In genomic region chr11:6622261-6623171, GRCh38 we compare ENCODE assay signal across 22 cellular contexts. TPM values are rescaled to one million over a fixed set of nuclear protein-coding genes. Genes with fewer than 3 reads are reported as not detected.
DNase-seq lines count a peak whose midpoint lies in the region; ATAC-seq, FAIRE-seq and TF ChIP-seq lines count a peak whose summit lies in the region.
"Had no signal": no experiment of that assay in that cellular context is flagged by ENCODE, and none has a peak within 500 bp of the region (broad histone marks: within the 10 kb centered on the region; RNA-seq: fewer than 3 reads in every experiment).

No MANE protein-coding gene starts in this region.

- peaks cover 9% of the 10 kb centered on the region for H3K79me2 ChIP-seq in GM12878 (ENCODE audit: control insufficient read depth, insufficient read depth, low read length)

- no peak for TF ChIP-seq POLR2A in H54 (IDR thresholded peaks at IDR 0.05; ENCODE audit: low read depth, low read length)
- no peak for TF ChIP-seq POLR2A in GM12878 (IDR thresholded peaks at IDR 0.05; ENCODE audit: low read depth, low read length)

- H3K27ac ChIP-seq in GM12878 (ENCODE audit: control insufficient read depth, insufficient read depth) = no peak overlapping the region
- H3K27ac ChIP-seq: A549, body of pancreas, right atrium auricular region had no signal

- RAD21 ChIA-PET in GM12878 (lab: Charles Lee; ENCODE audit: unreplicated experiment) = no interaction called here

- no peak for TF ChIP-seq RAD21 in GM12878 (IDR thresholded peaks at IDR 0.05; ENCODE audit: insufficient read depth, low read depth, low read length)

- H3K9me3 ChIP-seq in GM12878 (replicated peaks; ENCODE audit: control insufficient read depth, insufficient read depth, low read length) = no peaks in the 10 kb centered on the region
- H3K9me3 ChIP-seq: A549, BE2C, body of pancreas, right atrium auricular region had no signal

- DNase-seq in NCI-H2196 (lab: John Stamatoyannopoulos, UW; ENCODE audit: unreplicated experiment) = peak; percentile 33
- no peak for DNase-seq in NCI-H2196 treated with DMSO at 0.1 percent for 48 hours (lab: John Stamatoyannopoulos, UW; ENCODE audit: unreplicated experiment)
- peak; percentile 33 for DNase-seq in H54 (ENCODE audit: insufficient read length, low spot score)
- no peak for DNase-seq in GM12878 (ENCODE audit: low read depth, low spot score)
- DNase-seq in posterior vena cava (ENCODE audit: low spot score) = peak; percentile 76
- DNase-seq in iPS-NIHi7 (ENCODE audit: extremely low spot score) = no peak
- no peak for DNase-seq in NCI-H2227 (lab: John Stamatoyannopoulos, UW; ENCODE audit: unreplicated experiment)
- no peak for DNase-seq in stimulated activated naive CD4-positive, alpha-beta T cell (lab: John Stamatoyannopoulos, UW)
- DNase-seq: activated CD4-positive, alpha-beta T cell treated with anti-CD3 and anti-CD28 coated beads, Interleukin-2, amount 50 U/mL, for 48 hours; activated CD8-positive, alpha-beta memory T cell treated with anti-CD3 and anti-CD28 coated beads, Interleukin-2, amount 50 U/mL, for 48 hours; BE2C; body of pancreas; effector memory CD8-positive, alpha-beta T cell; NCI-H1694; NCI-H446; T1000 had no signal

- BruUV-seq in GM12878 (replicated peaks; lab: Mats Ljungman, UMichigan) = no TSS peak

- no peaks in the 10 kb centered on the region for H4K20me1 ChIP-seq in GM12878 (ENCODE audit: control insufficient read depth, insufficient read depth)

- H3K4me1 ChIP-seq in GM12878 (ENCODE audit: control insufficient read depth, insufficient read depth, low read length) = peaks cover 7% of the 10 kb centered on the region
- H3K4me1 ChIP-seq: BE2C had no signal

- no peaks in the 10 kb centered on the region for H3K36me3 ChIP-seq in GM12878 (ENCODE audit: control insufficient read depth in 2 of 2, insufficient read depth in 2 of 2, low read length in 1 of 2)
- H3K36me3 ChIP-seq: BE2C had no signal

- H2AFZ ChIP-seq in GM12878 (ENCODE audit: control insufficient read depth, low read depth, low read length) = no peak overlapping the region

- H3K27me3 ChIP-seq in GM12878 (replicated peaks in 1 of 2; ENCODE audit: control insufficient read depth in 2 of 2, insufficient read depth in 2 of 2, low read length in 1 of 2) = no peaks in the 10 kb centered on the region
- H3K27me3 ChIP-seq: BE2C, body of pancreas, right atrium auricular region had no signal

- in situ Hi-C loops in GM12878 (cut with MboI) = no loop called here

- 48% methylated on average over 24 of the region's 24 CpGs for WGBS in GM12878 (ENCODE audit: insufficient coverage, insufficient replicate concordance, low lambda C conversion rate, missing lambda C conversion rate)

- TF ChIP-seq EP300 in GM12878 (IDR thresholded peaks at IDR 0.05; ENCODE audit: borderline replicate concordance in 1 of 2, control insufficient read depth in 1 of 2, low read depth in 2 of 2, low read length in 2 of 2) = no peak

- CTCF ChIA-PET in GM12878 (lab: Yijun Ruan, JAX) = interaction anchor here (0.6 to 3.1 kb wide), 4 partner anchors 10 to 116 kb away, joined by 3 to 13 read pairs (median 4); partner anchors contain the start of gene TAF10

- FAIRE-seq in H54 (lab: Jason Lieb, UNC) (no peak), GM12878 (lab: Jason Lieb, UNC) (no peak)
- FAIRE-seq: A549, GM18507, H1 had no signal

- no peak for TF ChIP-seq CTCF in GM12878 (IDR thresholded peaks at IDR 0.05 in 2 of 3, conservative IDR thresholded peaks at IDR 0.05 in 1 of 3; ENCODE audit: control insufficient read depth in 2 of 3, extremely low read depth in 1 of 3, insufficient read depth in 1 of 3, low read depth in 3 of 3, low read length in 3 of 3)

- H3K9ac ChIP-seq in GM12878 (ENCODE audit: control insufficient read depth, insufficient read depth, low read length) = no peak overlapping the region

- H3K4me2 ChIP-seq in GM12878 (ENCODE audit: control insufficient read depth, insufficient read depth) = no peak overlapping the region
- H3K4me2 ChIP-seq: A549 had no signal

- intact Hi-C loops in GM12878 (cut with micrococcal nuclease; ENCODE audit: unreplicated experiment) = no loop called here
- intact Hi-C loops in posterior vena cava (cut with DNase I) = no loop called here

- no peak overlapping the region for H3K4me3 ChIP-seq in GM12878
- H3K4me3 ChIP-seq: A549, body of pancreas, right atrium auricular region had no signal

- POLR2A ChIA-PET in GM12878 (lab: Charles Lee) = interaction anchor here (0.9 to 9.1 kb wide), 2 partner anchors 13 to 18 kb away, joined by 3 to 85 read pairs; partner anchors contain the start of gene TAF10

- SMC1A ChIA-PET in GM12878 (lab: Charles Lee; ENCODE audit: uncharacterized antibody, unreplicated experiment) = interaction anchor here (1.1 kb wide), 1 partner anchor 220 kb away, joined by 3 read pairs; no protein-coding TSS in a partner anchor

- ATAC-seq in GM12878 = no peak
- ATAC-seq: A549; body of pancreas; effector memory CD8-positive, alpha-beta T cell; Right ventricle myocardium inferior; WTC11 had no signal

RNA-seq across cellular contexts. Expression of gene TPP1, which starts 3.3 kb away (rescaled TPM):
- total RNA-seq in GM12878 (2013; cell fraction: nucleolus; rRNA removed) = 113 and 122 TPM in 2 replicates
- 12.8 and 14.8 TPM in 2 replicates for total RNA-seq in GM12878 (2014; rRNA removed)
- 7.7 and 9.3 TPM in 2 replicates for total RNA-seq in GM12878 (2014; rRNA removed; fragmentation: Illumina TruSeq; extraction: Trizol)
- total RNA-seq in GM12878 (2021) = 35.0 and 49.2 TPM in 2 replicates
- 79.8 TPM for polyA plus RNA-seq in GM12878 (2011; ENCODE audit: low read depth)
- polyA plus RNA-seq in GM12878 (2011; rRNA removed) = 51.8 and 64.6 TPM in 2 replicates
- polyA plus RNA-seq in GM12878 (2011; cell fraction: cytosol; rRNA removed) = 41.7 and 60.9 TPM in 2 replicates
- 249 and 317 TPM in 2 replicates for polyA plus RNA-seq in GM12878 (2011; cell fraction: nucleus; rRNA removed)
- 59.6 and 62.7 TPM in 2 replicates for polyA plus RNA-seq in GM12878 (2012)
- 58.9 and 71.1 TPM in 2 replicates for polyA plus RNA-seq in GM12878 (2014; fragmentation: Illumina TruSeq; extraction: Trizol)
- 10 to 100 TPM in 1 of 2 experiments, 1 to 10 TPM in 1; 7.5 to 14.4 TPM for polyA plus RNA-seq in GM12878 (2014; fragmentation: Nextera tagmentation; extraction: Ambion mirVana)
- 45.0 and 50.3 TPM in 2 replicates for polyA plus RNA-seq in GM12878 (2014; rRNA removed)
- polyA plus RNA-seq in GM12878 (2016; fragmentation: Nextera tagmentation; extraction: Ambion mirVana) = 10 to 100 TPM; 38.0 to 38.6 TPM
- 42.7 and 57.7 TPM in 2 replicates for polyA minus RNA-seq in GM12878 (2011; rRNA and poly(A)+ RNA removed)
- 12.2 and 21.0 TPM in 2 replicates for polyA minus RNA-seq in GM12878 (2011; cell fraction: cytosol; rRNA and poly(A)+ RNA removed)
- polyA minus RNA-seq in GM12878 (2011; cell fraction: nucleus; rRNA and poly(A)+ RNA removed) = 43.4 and 44.5 TPM in 2 replicates
- total RNA-seq in posterior vena cava = 100 to 1,000 TPM in 1 of 2 donors, 10 to 100 TPM in 1; 80.9 to 137 TPM

RNA-seq across cellular contexts. Expression of gene TAF10, which starts 10.5 kb away (rescaled TPM):
- total RNA-seq in GM12878 (2013; cell fraction: nucleolus; rRNA removed) = 12.9 and 13.0 TPM in 2 replicates
- 167 and 172 TPM in 2 replicates for total RNA-seq in GM12878 (2014; rRNA removed)
- 115 and 120 TPM in 2 replicates for total RNA-seq in GM12878 (2014; rRNA removed; fragmentation: Illumina TruSeq; extraction: Trizol)
- total RNA-seq in GM12878 (2021) = 184 and 192 TPM in 2 replicates
- polyA plus RNA-seq in GM12878 (2011; ENCODE audit: low read depth) = 24.6 TPM
- 88.7 and 152 TPM in 2 replicates for polyA plus RNA-seq in GM12878 (2011; rRNA removed)
- polyA plus RNA-seq in GM12878 (2011; cell fraction: cytosol; rRNA removed) = 130 and 152 TPM in 2 replicates
- 111 and 132 TPM in 2 replicates for polyA plus RNA-seq in GM12878 (2011; cell fraction: nucleus; rRNA removed)
- 202 and 218 TPM in 2 replicates for polyA plus RNA-seq in GM12878 (2012)
- polyA plus RNA-seq in GM12878 (2014; fragmentation: Illumina TruSeq; extraction: Trizol) = 146 and 159 TPM in 2 replicates
- polyA plus RNA-seq in GM12878 (2014; fragmentation: Nextera tagmentation; extraction: Ambion mirVana) = 10 to 100 TPM; 27.2 to 78.9 TPM
- 251 and 257 TPM in 2 replicates for polyA plus RNA-seq in GM12878 (2014; rRNA removed)
- polyA plus RNA-seq in GM12878 (2016; fragmentation: Nextera tagmentation; extraction: Ambion mirVana) = 100 to 1,000 TPM in 1 of 2 experiments, 10 to 100 TPM in 1; 26.7 to 203 TPM
- 40.4 and 53.3 TPM in 2 replicates for polyA minus RNA-seq in GM12878 (2011; rRNA and poly(A)+ RNA removed)
- 18.0 and 36.9 TPM in 2 replicates for polyA minus RNA-seq in GM12878 (2011; cell fraction: cytosol; rRNA and poly(A)+ RNA removed)
- polyA minus RNA-seq in GM12878 (2011; cell fraction: nucleus; rRNA and poly(A)+ RNA removed) = 21.3 and 29.7 TPM in 2 replicates
- total RNA-seq in posterior vena cava = 100 to 1,000 TPM in 1 of 2 donors, 10 to 100 TPM in 1; 85.9 to 107 TPM

RNA-seq across cellular contexts. Expression of gene ILK, which starts 18.9 kb away (rescaled TPM):
- total RNA-seq in GM12878 (2013; cell fraction: nucleolus; rRNA removed) = 79.6 and 83.1 TPM in 2 replicates
- total RNA-seq in GM12878 (2014; rRNA removed) = 73.7 and 74.2 TPM in 2 replicates
- total RNA-seq in GM12878 (2014; rRNA removed; fragmentation: Illumina TruSeq; extraction: Trizol) = 75.0 and 76.6 TPM in 2 replicates
- total RNA-seq in GM12878 (2021) = 90.4 and 90.7 TPM in 2 replicates
- 64.4 TPM for polyA plus RNA-seq in GM12878 (2011; ENCODE audit: low read depth)
- 121 and 163 TPM in 2 replicates for polyA plus RNA-seq in GM12878 (2011; rRNA removed)
- 207 and 217 TPM in 2 replicates for polyA plus RNA-seq in GM12878 (2011; cell fraction: cytosol; rRNA removed)
- polyA plus RNA-seq in GM12878 (2011; cell fraction: nucleus; rRNA removed) = 211 and 266 TPM in 2 replicates
- 69.8 and 84.3 TPM in 2 replicates for polyA plus RNA-seq in GM12878 (2012)
- 108 and 111 TPM in 2 replicates for polyA plus RNA-seq in GM12878 (2014; fragmentation: Illumina TruSeq; extraction: Trizol)
- 10 to 100 TPM; 51.8 to 77.8 TPM for polyA plus RNA-seq in GM12878 (2014; fragmentation: Nextera tagmentation; extraction: Ambion mirVana)
- polyA plus RNA-seq in GM12878 (2014; rRNA removed) = 91.9 and 93.7 TPM in 2 replicates
- polyA plus RNA-seq in GM12878 (2016; fragmentation: Nextera tagmentation; extraction: Ambion mirVana) = 100 to 1,000 TPM; 105 to 124 TPM
- 129 and 149 TPM in 2 replicates for polyA minus RNA-seq in GM12878 (2011; rRNA and poly(A)+ RNA removed)
- polyA minus RNA-seq in GM12878 (2011; cell fraction: cytosol; rRNA and poly(A)+ RNA removed) = 31.7 and 42.2 TPM in 2 replicates
- polyA minus RNA-seq in GM12878 (2011; cell fraction: nucleus; rRNA and poly(A)+ RNA removed) = 47.0 and 71.9 TPM in 2 replicates
- total RNA-seq in posterior vena cava = 100 to 1,000 TPM; 340 to 384 TPM

RNA-seq across cellular contexts. Expression of gene RRP8, which starts 19.1 kb away (rescaled TPM):
- total RNA-seq in GM12878 (2013; cell fraction: nucleolus; rRNA removed) = 40.8 and 45.4 TPM in 2 replicates
- total RNA-seq in GM12878 (2014; rRNA removed) (20.5 and 27.3 TPM in 2 replicates), GM12878 (2014; rRNA removed; fragmentation: Illumina TruSeq; extraction: Trizol) (14.2 and 15.4 TPM in 2 replicates), GM12878 (2021) (26.3 and 27.3 TPM in 2 replicates), posterior vena cava (10 to 100 TPM; 16.6 to 17.6 TPM)
- polyA plus RNA-seq in GM12878 (2011; ENCODE audit: low read depth) = 5.9 TPM
- polyA plus RNA-seq in GM12878 (2011; rRNA removed) (21.7 and 22.5 TPM in 2 replicates), GM12878 (2014; fragmentation: Illumina TruSeq; extraction: Trizol) (21.5 and 26.1 TPM in 2 replicates), GM12878 (2014; fragmentation: Nextera tagmentation; extraction: Ambion mirVana) (10 to 100 TPM in 1 of 2 experiments, 1 to 10 TPM in 1; 4.7 to 15.8 TPM), GM12878 (2014; rRNA removed) (20.6 and 21.8 TPM in 2 replicates), GM12878 (2016; fragmentation: Nextera tagmentation; extraction: Ambion mirVana) (10 to 100 TPM; 51.0 to 51.2 TPM)
- polyA plus RNA-seq in GM12878 (2011; cell fraction: cytosol; rRNA removed) = 14.1 and 16.8 TPM in 2 replicates
- polyA plus RNA-seq in GM12878 (2011; cell fraction: nucleus; rRNA removed) = 24.1 and 31.9 TPM in 2 replicates
- polyA plus RNA-seq in GM12878 (2012) = 11.1 and 14.3 TPM in 2 replicates
- polyA minus RNA-seq in GM12878 (2011; rRNA and poly(A)+ RNA removed) = 16.2 and 18.1 TPM in 2 replicates
- polyA minus RNA-seq in GM12878 (2011; cell fraction: cytosol; rRNA and poly(A)+ RNA removed) = 3.7 and 6.0 TPM in 2 replicates
- polyA minus RNA-seq in GM12878 (2011; cell fraction: nucleus; rRNA and poly(A)+ RNA removed) = 24.1 and 35.8 TPM in 2 replicates

RNA-seq across cellular contexts. Expression of gene DCHS1, which starts 33.1 kb away (rescaled TPM):
- 0.56 and 0.92 TPM in 2 replicates for total RNA-seq in GM12878 (2013; cell fraction: nucleolus; rRNA removed)
- total RNA-seq in GM12878 (2014; rRNA removed) = 0.34 and 0.38 TPM in 2 replicates
- 0.14 and 0.18 TPM in 2 replicates for total RNA-seq in GM12878 (2014; rRNA removed; fragmentation: Illumina TruSeq; extraction: Trizol)
- total RNA-seq in GM12878 (2021) = 0.56 and 0.64 TPM in 2 replicates
- polyA plus RNA-seq in GM12878 (2011; ENCODE audit: low read depth) = 0.17 TPM
- polyA plus RNA-seq in GM12878 (2011; rRNA removed) = 0.01 and 0.04 TPM in 2 replicates
- 0.01 and 0.02 TPM in 2 replicates for polyA plus RNA-seq in GM12878 (2011; cell fraction: cytosol; rRNA removed)
- polyA plus RNA-seq in GM12878 (2011; cell fraction: nucleus; rRNA removed) = 0.31 and 0.32 TPM in 2 replicates
- 0.51 and 0.58 TPM in 2 replicates for polyA plus RNA-seq in GM12878 (2012)
- 0.02 and 0.22 TPM in 2 replicates for polyA plus RNA-seq in GM12878 (2014; fragmentation: Illumina TruSeq; extraction: Trizol)
- under 1 TPM in 1 of 2 experiments, not detected in 1; 0.02 TPM for polyA plus RNA-seq in GM12878 (2014; fragmentation: Nextera tagmentation; extraction: Ambion mirVana)
- polyA plus RNA-seq in GM12878 (2014; rRNA removed) = 0.47 and 0.66 TPM in 2 replicates
- under 1 TPM; 0.04 to 0.09 TPM for polyA plus RNA-seq in GM12878 (2016; fragmentation: Nextera tagmentation; extraction: Ambion mirVana)
- polyA minus RNA-seq in GM12878 (2011; rRNA and poly(A)+ RNA removed) = under 0.01 and 0.10 TPM in 2 replicates
- 0.10 TPM in 1 of 2 replicates, not detected in the other for polyA minus RNA-seq in GM12878 (2011; cell fraction: cytosol; rRNA and poly(A)+ RNA removed)
- polyA minus RNA-seq in GM12878 (2011; cell fraction: nucleus; rRNA and poly(A)+ RNA removed) = 0.12 and 0.19 TPM in 2 replicates
- total RNA-seq in posterior vena cava = 10 to 100 TPM; 28.9 to 42.3 TPM

Comparison
In these comparisons a context has a peak if more than half of its experiments do, and no peak if none do; other contexts are left out.
1. DNase-seq: peak in NCI-H2196 (single experiment), H54 (single experiment) and posterior vena cava (single experiment); none in NCI-H2196 treated with DMSO at 0.1 percent for 48 hours (single experiment), GM12878 (single experiment), iPS-NIHi7 (single experiment), NCI-H2227 (single experiment) and stimulated activated naive CD4-positive, alpha-beta T cell (0 of 6).